13 cellular contexts compared by ENCODE assay signal in the genomic region with DNA sequence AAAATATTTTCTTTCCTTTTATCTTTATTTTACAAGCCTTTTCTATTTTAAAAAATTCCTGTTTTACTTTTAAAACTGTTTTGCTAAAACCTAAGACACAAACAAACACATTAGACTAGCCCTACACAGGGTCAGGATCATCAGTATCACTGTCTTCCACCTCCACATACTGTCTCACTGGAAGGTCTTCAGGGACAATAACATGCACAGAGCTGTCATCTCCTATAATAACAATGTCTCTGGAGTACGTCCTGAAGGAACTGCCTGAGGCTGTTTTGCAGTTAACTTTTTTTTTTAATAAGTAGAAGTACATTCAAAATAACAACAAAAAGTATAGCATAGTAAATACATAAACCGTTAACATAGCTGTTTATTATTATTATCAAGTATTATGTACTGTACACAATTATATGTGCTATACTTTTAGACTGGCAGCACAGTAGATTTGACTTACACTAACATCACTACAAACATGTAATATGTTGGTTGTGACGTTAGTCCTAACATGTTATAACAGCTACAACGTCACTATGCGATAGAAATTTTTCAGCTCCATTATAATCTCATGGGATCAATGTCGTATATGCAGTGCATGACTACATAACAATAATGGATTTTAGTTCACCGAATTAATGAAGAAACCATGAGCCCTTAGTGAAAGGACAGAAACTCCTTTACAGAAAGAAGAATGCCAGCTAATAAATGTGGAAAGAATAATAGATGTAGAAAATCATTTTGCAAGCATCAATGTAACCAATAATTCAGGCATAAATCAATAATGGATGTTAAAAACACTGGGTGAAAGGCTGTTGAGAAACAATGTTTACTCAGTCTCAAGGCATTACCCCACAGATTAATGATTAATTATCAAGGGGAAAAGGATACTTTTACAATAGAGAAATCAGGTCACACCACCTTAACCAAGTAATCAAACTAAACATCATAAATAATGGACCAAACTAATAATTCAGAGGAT. TPM values are rescaled to one million over a fixed set of nuclear protein-coding genes. Genes with fewer than 3 reads are reported as not detected.
DNase-seq lines count a peak whose midpoint lies in the region; FAIRE-seq and TF ChIP-seq lines count a peak whose summit lies in the region.
"Had no signal": no experiment of that assay in that cellular context is flagged by ENCODE, and none has a peak within 500 bp of the region (broad histone marks: within the 10 kb centered on the region; RNA-seq: fewer than 3 reads in every experiment).

No MANE protein-coding gene starts in this region.

- intact Hi-C loops in Caco-2 (cut with micrococcal nuclease; ENCODE audit: unreplicated experiment) (no loop called here), mammary epithelial cell (cut with micrococcal nuclease) (no loop called here)

- peak; percentile 61 for FAIRE-seq in GM18507 (lab: Jason Lieb, UNC)

- POLR2A ChIA-PET in Caco-2 (lab: Charles Lee), result no interaction called here

- H2AFZ ChIP-seq in mammary epithelial cell (ENCODE audit: low read depth, low read length), result no peak overlapping the region

- H3K36me3 Mint-ChIP-seq in Caco-2 (ENCODE audit: insufficient read depth, unreplicated experiment), result no peaks in the 10 kb centered on the region
- peaks cover under 1% of the 10 kb centered on the region for H3K36me3 Mint-ChIP-seq in nephron (ENCODE audit: low read depth)

- no peaks in the 10 kb centered on the region for H3K36me3 ChIP-seq in Caco-2 (ENCODE audit: control insufficient read depth, insufficient read depth, low read length)
- H3K36me3 ChIP-seq in mammary epithelial cell (ENCODE audit: insufficient read depth, low read length), result no peaks in the 10 kb centered on the region
- H3K36me3 ChIP-seq: adrenal gland, sigmoid colon had no signal

- H3K9me3 ChIP-seq in Caco-2, result peaks cover 1% of the 10 kb centered on the region; the same call in 1 of the 2 replicates
- H3K9me3 ChIP-seq in mammary epithelial cell (replicated peaks; ENCODE audit: insufficient read depth, low read length), result no peaks in the 10 kb centered on the region
- H3K9me3 ChIP-seq: adrenal gland, sigmoid colon had no signal

- H3K27me3 Mint-ChIP-seq in Caco-2 (ENCODE audit: insufficient read depth, unreplicated experiment) (no peaks in the 10 kb centered on the region), nephron (ENCODE audit: low read depth) (no peaks in the 10 kb centered on the region)
- H3K27me3 Mint-ChIP-seq: T-cell had no signal

- peak in 1 of 2 experiments; percentile 10 for DNase-seq in Caco-2
- DNase-seq in GM18507 (ENCODE audit: extremely low spot score, insufficient read length, low read depth), result no peak
- DNase-seq in mammary epithelial cell, result no peak
- DNase-seq in hypothalamus (lab: John Stamatoyannopoulos, UW), result no peak
- no peak for DNase-seq in stimulated activated naive CD4-positive, alpha-beta T cell treated with Interleukin-2 at 50 U/mL for 16 hours (lab: John Stamatoyannopoulos, UW)
- DNase-seq in NCI-H524 treated with DMSO at 0.1 percent for 48 hours (lab: John Stamatoyannopoulos, UW), result no peak
- DNase-seq: adrenal gland, dermis blood vessel endothelial cell, GOT3, NCI-H345, sigmoid colon had no signal

- H3K27me3 ChIP-seq in Caco-2 (replicated peaks; ENCODE audit: control insufficient read depth, insufficient read depth, low read length) (no peaks in the 10 kb centered on the region), mammary epithelial cell (ENCODE audit: insufficient read depth, low read length) (no peaks in the 10 kb centered on the region)
- H3K27me3 ChIP-seq: adrenal gland, sigmoid colon had no signal

- peak overlapping the region; percentile 62 for H3K4me3 Mint-ChIP-seq in Caco-2 (ENCODE audit: unreplicated experiment)
- peak overlapping the region in 1 of 3 experiments; percentile 8 for H3K4me3 Mint-ChIP-seq in nephron
- H3K4me3 Mint-ChIP-seq: T-cell had no signal

- H3K27ac ChIP-seq in mammary epithelial cell (ENCODE audit: insufficient read depth, low read depth, low read length), result peak overlapping the region; percentile 33
- H3K27ac ChIP-seq: adrenal gland, sigmoid colon had no signal

- peaks cover 76% of the 10 kb centered on the region for H3K79me2 ChIP-seq in mammary epithelial cell (ENCODE audit: insufficient read depth, low read length)

- peaks cover 19% of the 10 kb centered on the region for H3K4me1 Mint-ChIP-seq in Caco-2 (ENCODE audit: low read depth, unreplicated experiment)
- peaks cover 8% of the 10 kb centered on the region for H3K4me1 Mint-ChIP-seq in nephron

- peaks cover 23% of the 10 kb centered on the region for H3K4me1 ChIP-seq in Caco-2
- H3K4me1 ChIP-seq in mammary epithelial cell (ENCODE audit: insufficient read depth, low read length), result peaks cover 10% of the 10 kb centered on the region
- H3K4me1 ChIP-seq: adrenal gland had no signal

- H3K9ac ChIP-seq in mammary epithelial cell (ENCODE audit: insufficient read depth, low read length), result no peak overlapping the region

- dilution Hi-C loops in mammary epithelial cell (cut with HindIII; ENCODE audit: low sequenced_read_pairs), result no loop called here

- H3K4me2 ChIP-seq in mammary epithelial cell (ENCODE audit: insufficient read depth, low read depth, low read length), result no peak overlapping the region

- in situ Hi-C loops in mammary epithelial cell (cut with MboI; ENCODE audit: low sequenced_read_pairs in 2 of 2), result loop anchor here in 1 of 2 donors (25.0 kb wide), 1 partner anchor 251 kb away; no protein-coding TSS in a partner anchor

- CTCF ChIA-PET in Caco-2 (lab: Charles Lee) (no interaction called here), mammary epithelial cell (lab: Charles Lee; ENCODE audit: low non-redundant PET) (no interaction called here)

- 83% methylated on average over 7 of the region's 7 CpGs for WGBS in mammary epithelial cell (ENCODE audit: low coverage, missing lambda C conversion rate)

- H3K4me3 ChIP-seq in Caco-2 (ENCODE audit: low read depth, low read length), result 0 out of 2 replicates have a peak overlapping the region, but pooled peaks have one; percentile 9
- no peak overlapping the region for H3K4me3 ChIP-seq in mammary epithelial cell (replicated peaks in 1 of 3; ENCODE audit: insufficient read depth in 1 of 3, low read depth in 2 of 3, low read length in 3 of 3)
- H3K4me3 ChIP-seq: adrenal gland, sigmoid colon had no signal

- H3K27ac Mint-ChIP-seq in Caco-2 (ENCODE audit: unreplicated experiment) (peak overlapping the region; percentile 74), nephron (peak overlapping the region; percentile 81 to 97 (median 86))

- BruUV-seq in Caco-2 (replicated peaks; lab: Mats Ljungman, UMichigan) (no TSS peak), mammary epithelial cell (replicated peaks; lab: Mats Ljungman, UMichigan) (no TSS peak)

- H4K20me1 ChIP-seq in mammary epithelial cell (ENCODE audit: insufficient read depth, low read length), result no peaks in the 10 kb centered on the region

- TF ChIP-seq CTCF in Caco-2 (IDR thresholded peaks at IDR 0.05; ENCODE audit: insufficient read depth in 1 of 2, low read depth in 1 of 2, low read length in 1 of 2, severe bottlenecking in 1 of 2, unreplicated experiment in 1 of 2) (no peak), mammary epithelial cell (conservative IDR thresholded peaks at IDR 0.05 in 1 of 2, IDR thresholded peaks at IDR 0.05 in 1 of 2; ENCODE audit: extremely low read depth in 1 of 2, insufficient read depth in 1 of 2, low read depth in 1 of 2, low read length in 2 of 2) (no peak), nephron (IDR thresholded peaks at IDR 0.05; ENCODE audit: unreplicated experiment in 3 of 3) (no peak)

- H3K9me3 Mint-ChIP-seq in Caco-2 (ENCODE audit: unreplicated experiment) (no peaks in the 10 kb centered on the region), nephron (no peaks in the 10 kb centered on the region)

RNA-seq across cellular contexts. Expression of a gene that starts 49.2 kb away (rescaled TPM):
- 34.1 and 36.1 TPM in 2 replicates for total RNA-seq in Caco-2 (2022)
- total RNA-seq in mammary epithelial cell, result 100 to 1,000 TPM in 1 of 2 donors, 10 to 100 TPM in 1; 42.7 to 109 TPM
- polyA plus RNA-seq in mammary epithelial cell, result 22.7 TPM
- 70.8 TPM for polyA minus RNA-seq in mammary epithelial cell
